In the genomic region with DNA sequence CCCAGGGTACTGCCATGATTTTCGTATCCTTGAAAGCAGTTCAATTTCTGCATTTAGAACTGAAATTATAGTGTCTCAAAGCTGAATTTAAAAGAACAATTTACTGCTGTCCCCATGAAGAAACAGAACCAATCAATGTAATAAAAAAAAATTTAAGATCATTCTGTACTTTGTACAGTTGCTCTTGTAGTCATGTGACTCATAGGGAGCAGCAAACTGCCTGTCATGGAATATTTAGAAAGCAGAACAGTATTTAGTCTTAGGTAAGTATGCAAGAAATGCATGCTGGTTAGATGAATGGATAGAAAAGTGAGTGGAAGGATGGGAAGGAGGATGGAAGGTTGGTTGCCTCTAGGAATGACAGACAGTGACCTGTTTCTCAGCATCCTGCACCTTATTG, we compare ENCODE assay signal across 40 cellular contexts.
"Had no signal": no experiment of that assay in that cellular context is flagged by ENCODE, and none has a peak within 500 bp of the region (broad histone marks: within the 10 kb centered on the region; RNA-seq: fewer than 3 reads in every experiment).

No MANE protein-coding gene starts in this region.

- H3K27me3 ChIP-seq: adrenal gland, ascending aorta, body of pancreas, brain microvascular endothelial cell, breast epithelium, cardiac muscle cell had no signal

- H3K27me3 Mint-ChIP-seq: activated naive CD4-positive, alpha-beta T cell treated with anti-CD3 and anti-CD28 coated beads, Interleukin-2, amount 10 ng/mL, durations not matched to agents 7 days and 5 days; activated naive CD4-positive, alpha-beta T cell treated with anti-CD3 and anti-CD28 coated beads, Interleukin-2, amount 50 U/mL, for 24 hours; activated naive CD8-positive, alpha-beta T cell; activated naive CD8-positive, alpha-beta T cell treated with anti-CD3 and anti-CD28 coated beads, Interleukin-2, amount 10 ng/mL, durations not matched to agents 7 days and 5 days; activated naive CD8-positive, alpha-beta T cell treated with anti-CD3 and anti-CD28 coated beads, Interleukin-2, amount 50 U/mL, for 24 hours; activated T-cell treated with anti-CD3 and anti-CD28 coated beads, Interleukin-2, amount 50 U/mL, for 24 hours; activated T-helper 17 cell treated with anti-CD3 and anti-CD28 coated beads, Interleukin-2, amount 50 U/mL, for 72 hours; brain; central memory CD8-positive, alpha-beta T cell had no signal

- H3K9me3 ChIP-seq: adrenal gland, ascending aorta, body of pancreas, breast epithelium had no signal

- H3K9me3 Mint-ChIP-seq: activated naive CD4-positive, alpha-beta T cell treated with anti-CD3 and anti-CD28 coated beads, Interleukin-2, amount 10 ng/mL, durations not matched to agents 7 days and 5 days; activated naive CD4-positive, alpha-beta T cell treated with anti-CD3 and anti-CD28 coated beads, Interleukin-2, amount 50 U/mL, for 24 hours; activated naive CD8-positive, alpha-beta T cell treated with anti-CD3 and anti-CD28 coated beads for 36 hours; activated naive CD8-positive, alpha-beta T cell treated with anti-CD3 and anti-CD28 coated beads, Interleukin-2, amount 10 ng/mL, durations not matched to agents 7 days and 5 days; activated naive CD8-positive, alpha-beta T cell treated with anti-CD3 and anti-CD28 coated beads, Interleukin-2, amount 50 U/mL, for 24 hours; activated T-cell treated with anti-CD3 and anti-CD28 coated beads, Interleukin-2, amount 50 U/mL, for 24 hours; activated T-cell treated with anti-CD3 and anti-CD28 coated beads, Interleukin-2, amount 50 U/mL, for 4 hours; activated T-cell treated with anti-CD3 and anti-CD28 coated beads, Interleukin-2, amount 50 U/mL, for 72 hours; activated T-helper 1 cell treated with anti-CD3 and anti-CD28 coated beads, Interleukin-12 subunit alpha, Interleukin-12 subunit beta, Interleukin-2, Interleukin-4 antibody, amounts not matched to agents 30 ng/mL and 10 ng/mL and 1 ng/mL, durations not matched to agents 14 hours and 24 hours and 36 hours; activated T-helper 2 cell treated with anti-CD3 and anti-CD28 coated beads, Interferon-gamma antibody, Interleukin-2, Interleukin-4, amounts not matched to agents 10 μg/mL and 5 μg/mL and 100 μg/mL, durations not matched to agents 14 hours and 24 hours and 36 hours; brain had no signal

- DNase-seq: activated effector memory CD4-positive, alpha-beta T cell treated with anti-CD3 and anti-CD28 coated beads, Interleukin-2, amount 50 U/mL, for 16 hours; activated effector memory CD4-positive, alpha-beta T cell treated with Interleukin-2 at 50 U/mL for 16 hours; activated gamma-delta T cell; activated gamma-delta T cell treated with Interleukin-2 at 50 U/mL for 16 hours; activated naive CD4-positive, alpha-beta T cell; activated naive CD4-positive, alpha-beta T cell treated with anti-CD3 and anti-CD28 coated beads for 36 hours; activated naive CD4-positive, alpha-beta T cell treated with anti-CD3 and anti-CD28 coated beads, Interleukin-2, amount 10 ng/mL, durations not matched to agents 7 days and 5 days; activated naive CD4-positive, alpha-beta T cell treated with anti-CD3 and anti-CD28 coated beads, Interleukin-2, amount 50 U/mL, for 16 hours; activated naive CD4-positive, alpha-beta T cell treated with Interleukin-2 at 50 U/mL for 16 hours; activated naive CD8-positive, alpha-beta T cell treated with anti-CD3 and anti-CD28 coated beads for 36 hours; activated naive CD8-positive, alpha-beta T cell treated with anti-CD3 and anti-CD28 coated beads, Interleukin-2, amount 10 ng/mL, durations not matched to agents 7 days and 5 days; activated naive CD8-positive, alpha-beta T cell treated with anti-CD3 and anti-CD28 coated beads, Interleukin-2, amount 50 U/mL, for 24 hours; activated T-cell treated with anti-CD3 and anti-CD28 coated beads, Interleukin-2, amount 50 U/mL, for 1 hour; activated T-cell treated with anti-CD3 and anti-CD28 coated beads, Interleukin-2, amount 50 U/mL, for 24 hours; activated T-cell treated with anti-CD3 and anti-CD28 coated beads, Interleukin-2, amount 50 U/mL, for 4 hours; activated T-cell treated with anti-CD3 and anti-CD28 coated beads, Interleukin-2, amount 50 U/mL, for 48 hours; activated T-cell treated with anti-CD3 and anti-CD28 coated beads, Interleukin-2, amount 50 U/mL, for 72 hours; adrenal gland; amniotic stem cell; amygdala; anterior cingulate cortex; aorta; body of pancreas; brain microvascular endothelial cell; caudate nucleus; central memory CD4-positive, alpha-beta T cell; cerebellar nuclear complex had no signal

- H3K4me1 ChIP-seq: adrenal gland, ascending aorta, body of pancreas, breast epithelium had no signal

- H3K27ac ChIP-seq: adrenal gland, ascending aorta, body of pancreas, brain microvascular endothelial cell, breast epithelium, cardiac muscle cell had no signal

- FAIRE-seq: astrocyte, bronchial epithelial cell had no signal

- ATAC-seq: activated naive CD4-positive, alpha-beta T cell treated with anti-CD3 and anti-CD28 coated beads, Interleukin-2, amount 50 U/mL, for 72 hours; activated naive CD8-positive, alpha-beta T cell treated with anti-CD3 and anti-CD28 coated beads, Interleukin-2, amount 50 U/mL, for 24 hours; activated T-cell treated with anti-CD3 and anti-CD28 coated beads, Interleukin-2, amount 50 U/mL, for 4 hours; activated T-cell treated with anti-CD3 and anti-CD28 coated beads, Interleukin-2, amount 50 U/mL, for 72 hours; activated T-helper 17 cell treated with anti-CD3 and anti-CD28 coated beads, Interleukin-2, amount 50 U/mL, for 72 hours; body of pancreas had no signal

- H3K4me3 ChIP-seq: adrenal gland, ascending aorta, body of pancreas, breast epithelium, cardiac muscle cell had no signal

- H3K4me1 Mint-ChIP-seq: activated naive CD4-positive, alpha-beta T cell treated with anti-CD3 and anti-CD28 coated beads, Interleukin-2, amount 10 ng/mL, durations not matched to agents 7 days and 5 days; activated naive CD4-positive, alpha-beta T cell treated with anti-CD3 and anti-CD28 coated beads, Interleukin-2, amount 50 U/mL, for 24 hours; activated naive CD8-positive, alpha-beta T cell treated with anti-CD3 and anti-CD28 coated beads for 36 hours; activated naive CD8-positive, alpha-beta T cell treated with anti-CD3 and anti-CD28 coated beads, Interleukin-2, amount 10 ng/mL, durations not matched to agents 7 days and 5 days; activated naive CD8-positive, alpha-beta T cell treated with anti-CD3 and anti-CD28 coated beads, Interleukin-2, amount 50 U/mL, for 24 hours; activated T-helper 17 cell treated with anti-CD3 and anti-CD28 coated beads, Interleukin-2, amount 50 U/mL, for 72 hours; central memory CD8-positive, alpha-beta T cell had no signal

- H3K4me3 Mint-ChIP-seq: activated naive CD4-positive, alpha-beta T cell treated with anti-CD3 and anti-CD28 coated beads for 36 hours; activated naive CD4-positive, alpha-beta T cell treated with anti-CD3 and anti-CD28 coated beads, Interleukin-2, amount 10 ng/mL, durations not matched to agents 7 days and 5 days; activated naive CD4-positive, alpha-beta T cell treated with anti-CD3 and anti-CD28 coated beads, Interleukin-2, amount 50 U/mL, for 24 hours; activated naive CD8-positive, alpha-beta T cell; activated naive CD8-positive, alpha-beta T cell treated with anti-CD3 and anti-CD28 coated beads for 36 hours; activated naive CD8-positive, alpha-beta T cell treated with anti-CD3 and anti-CD28 coated beads, Interleukin-2, amount 10 ng/mL, durations not matched to agents 7 days and 5 days; activated naive CD8-positive, alpha-beta T cell treated with anti-CD3 and anti-CD28 coated beads, Interleukin-2, amount 50 U/mL, for 24 hours; activated T-cell treated with anti-CD3 and anti-CD28 coated beads, Interleukin-2, amount 50 U/mL, for 24 hours; activated T-cell treated with anti-CD3 and anti-CD28 coated beads, Interleukin-2, amount 50 U/mL, for 4 hours; activated T-cell treated with anti-CD3 and anti-CD28 coated beads, Interleukin-2, amount 50 U/mL, for 72 hours; activated T-helper 1 cell treated with anti-CD3 and anti-CD28 coated beads, Interleukin-12 subunit alpha, Interleukin-12 subunit beta, Interleukin-2, Interleukin-4 antibody, amounts not matched to agents 30 ng/mL and 10 ng/mL and 1 ng/mL, durations not matched to agents 14 hours and 24 hours and 36 hours; activated T-helper 17 cell treated with anti-CD3 and anti-CD28 coated beads, Interleukin-2, amount 50 U/mL, for 72 hours; brain; central memory CD8-positive, alpha-beta T cell had no signal

- H3K27ac Mint-ChIP-seq: activated naive CD4-positive, alpha-beta T cell treated with anti-CD3 and anti-CD28 coated beads for 36 hours; activated naive CD4-positive, alpha-beta T cell treated with anti-CD3 and anti-CD28 coated beads, Interleukin-2, amount 10 ng/mL, durations not matched to agents 7 days and 5 days; activated naive CD4-positive, alpha-beta T cell treated with anti-CD3 and anti-CD28 coated beads, Interleukin-2, amount 50 U/mL, for 24 hours; activated naive CD4-positive, alpha-beta T cell treated with anti-CD3 and anti-CD28 coated beads, Interleukin-2, amount 50 U/mL, for 72 hours; activated naive CD8-positive, alpha-beta T cell; activated naive CD8-positive, alpha-beta T cell treated with anti-CD3 and anti-CD28 coated beads for 36 hours; activated naive CD8-positive, alpha-beta T cell treated with anti-CD3 and anti-CD28 coated beads, Interleukin-2, amount 10 ng/mL, durations not matched to agents 7 days and 5 days; activated naive CD8-positive, alpha-beta T cell treated with anti-CD3 and anti-CD28 coated beads, Interleukin-2, amount 50 U/mL, for 24 hours; activated T-cell treated with anti-CD3 and anti-CD28 coated beads, Interleukin-2, amount 50 U/mL, for 24 hours; activated T-cell treated with anti-CD3 and anti-CD28 coated beads, Interleukin-2, amount 50 U/mL, for 72 hours; activated T-helper 1 cell treated with anti-CD3 and anti-CD28 coated beads, Interleukin-12 subunit alpha, Interleukin-12 subunit beta, Interleukin-2, Interleukin-4 antibody, amounts not matched to agents 30 ng/mL and 10 ng/mL and 1 ng/mL, durations not matched to agents 14 hours and 24 hours and 36 hours; activated T-helper 17 cell treated with anti-CD3 and anti-CD28 coated beads, Interleukin-2, amount 50 U/mL, for 72 hours; activated T-helper 2 cell treated with anti-CD3 and anti-CD28 coated beads, Interferon-gamma antibody, Interleukin-2, Interleukin-4, amounts not matched to agents 10 μg/mL and 5 μg/mL and 100 μg/mL, durations not matched to agents 14 hours and 24 hours and 36 hours; brain had no signal

- H3K36me3 ChIP-seq: adrenal gland, ascending aorta, brain microvascular endothelial cell, breast epithelium, cardiac muscle cell had no signal

- H3K36me3 Mint-ChIP-seq: activated naive CD4-positive, alpha-beta T cell treated with anti-CD3 and anti-CD28 coated beads, Interleukin-2, amount 10 ng/mL, durations not matched to agents 7 days and 5 days; activated naive CD4-positive, alpha-beta T cell treated with anti-CD3 and anti-CD28 coated beads, Interleukin-2, amount 50 U/mL, for 24 hours; activated naive CD4-positive, alpha-beta T cell treated with anti-CD3 and anti-CD28 coated beads, Interleukin-2, amount 50 U/mL, for 72 hours; activated naive CD8-positive, alpha-beta T cell; activated naive CD8-positive, alpha-beta T cell treated with anti-CD3 and anti-CD28 coated beads for 36 hours; activated naive CD8-positive, alpha-beta T cell treated with anti-CD3 and anti-CD28 coated beads, Interleukin-2, amount 10 ng/mL, durations not matched to agents 7 days and 5 days; brain had no signal
